11 cellular contexts compared by ENCODE assay signal in the genomic region with DNA sequence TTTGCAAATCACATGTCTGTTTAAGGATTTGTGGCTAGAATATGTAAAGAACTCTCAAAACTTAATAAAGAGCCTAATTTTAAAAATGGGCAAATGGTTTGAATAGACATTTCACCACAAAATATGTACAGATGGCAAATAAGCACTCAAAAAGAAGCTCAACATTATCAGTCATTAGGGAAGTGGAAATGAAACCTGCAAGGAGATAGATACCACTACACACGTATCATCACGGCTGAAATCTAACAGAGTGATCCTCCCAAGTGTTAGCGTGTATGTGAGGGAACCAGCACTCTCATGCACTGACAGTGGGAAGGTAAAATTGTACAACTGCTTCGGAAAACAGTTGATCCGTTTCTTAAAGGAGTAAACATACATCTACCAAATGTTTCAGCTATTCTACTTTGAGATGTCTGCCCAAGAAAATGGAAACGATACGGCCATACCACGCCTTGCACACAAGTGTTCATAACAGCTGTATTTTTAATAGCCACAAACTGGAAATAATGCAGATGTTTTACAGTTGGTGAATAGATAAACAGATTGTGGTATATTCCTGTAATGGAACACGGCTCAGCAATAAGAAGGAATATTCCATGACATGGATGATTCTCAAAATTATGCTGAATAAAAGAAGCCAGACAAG. TPM values are rescaled to one million over a fixed set of nuclear protein-coding genes. Genes with fewer than 3 reads are reported as not detected.
DNase-seq lines count a peak whose midpoint lies in the region; ATAC-seq and TF ChIP-seq lines count a peak whose summit lies in the region.
"Had no signal": no experiment of that assay in that cellular context is flagged by ENCODE, and none has a peak within 500 bp of the region (broad histone marks: within the 10 kb centered on the region; RNA-seq: fewer than 3 reads in every experiment).

No MANE protein-coding gene starts in this region.

- H3K27me3 ChIP-seq in Karpas-422 (ENCODE audit: low read length) (no peaks in the 10 kb centered on the region; the same call in 1 of the 2 replicates), right cardiac atrium (ENCODE audit: control insufficient read depth, insufficient read depth) (no peaks in the 10 kb centered on the region)

- no peaks in the 10 kb centered on the region for H3K9me3 Mint-ChIP-seq in activated CD4-positive, alpha-beta memory T cell treated with anti-CD3 and anti-CD28 coated beads for 36 hours
- H3K9me3 Mint-ChIP-seq: central memory CD8-positive, alpha-beta T cell had no signal

- CTCF ChIA-PET in activated CD4-positive, alpha-beta memory T cell treated with anti-CD3 and anti-CD28 coated beads for 36 hours (lab: Charles Lee) = no interaction called here

- ATAC-seq in GM19438 (IDR thresholded peaks at IDR 0.05; ENCODE audit: low read depth, unreplicated experiment) (peak; percentile 99), HG02885 (IDR thresholded peaks at IDR 0.05; ENCODE audit: poor library complexity, unreplicated experiment) (peak; percentile 100), esophagus mucosa (no peak), right cardiac atrium (no peak)

- DNase-seq in GM12864 (ENCODE audit: low read depth) (peak; percentile 68), Karpas-422 (peak; percentile 73), NCI-H82 treated with DMSO at 0.1 percent for 48 hours (lab: John Stamatoyannopoulos, UW; ENCODE audit: unreplicated experiment) (no peak), right cardiac atrium (no peak)
- no peak for DNase-seq in activated CD4-positive, alpha-beta memory T cell treated with anti-CD3 and anti-CD28 coated beads for 36 hours
- DNase-seq: activated T-cell treated with anti-CD3 and anti-CD28 coated beads for 4 hours, mesenchymal stem cell had no signal

- H3K4me1 ChIP-seq in Karpas-422 (ENCODE audit: low read length) (peaks cover 23% of the 10 kb centered on the region), right cardiac atrium (ENCODE audit: control insufficient read depth, insufficient read depth, low read length) (no peaks in the 10 kb centered on the region)

- WGBS in right cardiac atrium = 83% methylated on average over 9 of the region's 9 CpGs

- no peaks in the 10 kb centered on the region for H3K9me2 ChIP-seq in Karpas-422 (replicated peaks; ENCODE audit: insufficient read depth, low read length)

- H3K4me3 ChIP-seq in GM12864 (ENCODE audit: low read depth, low read length) = no peak overlapping the region; the same call in 1 of the 2 replicates
- H3K4me3 ChIP-seq in Karpas-422 (ENCODE audit: low read length) = peak overlapping the region; percentile 26; the same call in 1 of the 2 replicates
- H3K4me3 ChIP-seq in right cardiac atrium (ENCODE audit: low read length) = no peak overlapping the region

- POLR2A ChIA-PET in activated CD4-positive, alpha-beta memory T cell treated with anti-CD3 and anti-CD28 coated beads for 36 hours (lab: Charles Lee) = no interaction called here

- TF ChIP-seq CTCF in GM12864 (IDR thresholded peaks at IDR 0.05; ENCODE audit: low read depth, low read length, missing control alignments) = no peak

- H2AFZ ChIP-seq in Karpas-422 (ENCODE audit: low read length) = peak overlapping the region; percentile 66

- no peaks in the 10 kb centered on the region for H3K36me3 Mint-ChIP-seq in activated CD4-positive, alpha-beta memory T cell treated with anti-CD3 and anti-CD28 coated beads for 36 hours

- H3K27me3 Mint-ChIP-seq in activated CD4-positive, alpha-beta memory T cell treated with anti-CD3 and anti-CD28 coated beads for 36 hours = peaks cover 3% of the 10 kb centered on the region

- H3K4me3 Mint-ChIP-seq in activated CD4-positive, alpha-beta memory T cell treated with anti-CD3 and anti-CD28 coated beads for 36 hours = no peak overlapping the region
- H3K4me3 Mint-ChIP-seq: central memory CD8-positive, alpha-beta T cell had no signal

- intact Hi-C loops in activated CD4-positive, alpha-beta memory T cell treated with anti-CD3 and anti-CD28 coated beads for 36 hours (cut with micrococcal nuclease) = no loop called here
- intact Hi-C loops in right cardiac atrium (cut with DNase I) = no loop called here

- no peaks in the 10 kb centered on the region for H3K4me1 Mint-ChIP-seq in activated CD4-positive, alpha-beta memory T cell treated with anti-CD3 and anti-CD28 coated beads for 36 hours (ENCODE audit: low read depth)
- H3K4me1 Mint-ChIP-seq: central memory CD8-positive, alpha-beta T cell had no signal

- H3K9ac ChIP-seq in Karpas-422 (ENCODE audit: low read length) = peak overlapping the region; percentile 18; the same call in 1 of the 2 replicates

- peak overlapping the region; percentile 45 for H3K4me2 ChIP-seq in Karpas-422 (ENCODE audit: low read depth, low read length, poor library complexity, severe bottlenecking)

- no peaks in the 10 kb centered on the region for H3K36me3 ChIP-seq in Karpas-422 (ENCODE audit: insufficient read depth, low read length)

- H3K27ac ChIP-seq in Karpas-422 (ENCODE audit: low read length) (no peak overlapping the region), right cardiac atrium (ENCODE audit: low read length) (no peak overlapping the region)

- no peaks in the 10 kb centered on the region for H4K20me1 ChIP-seq in Karpas-422 (ENCODE audit: insufficient read depth, low read depth, low read length)

- H3K79me2 ChIP-seq in Karpas-422 (ENCODE audit: low read length) = no peaks in the 10 kb centered on the region

- H3K9me3 ChIP-seq in Karpas-422 (ENCODE audit: low read length) (no peaks in the 10 kb centered on the region), right cardiac atrium (ENCODE audit: control insufficient read depth, low read length) (no peaks in the 10 kb centered on the region)

- no peak overlapping the region for H3K27ac Mint-ChIP-seq in activated CD4-positive, alpha-beta memory T cell treated with anti-CD3 and anti-CD28 coated beads for 36 hours

RNA-seq across cellular contexts. Expression of a gene that starts 14.5 kb away (rescaled TPM):
- 90.6 and 100 TPM in 2 replicates for total RNA-seq in Karpas-422 (2014; rRNA removed; shearing (Covaris generic); ENCODE audit: low replicate concordance)
- 25.6 TPM for total RNA-seq in esophagus mucosa
- total RNA-seq in activated CD4-positive, alpha-beta memory T cell treated with anti-CD3 and anti-CD28 coated beads for 36 hours = 10 to 100 TPM; 53.1 to 53.4 TPM
- total RNA-seq in right cardiac atrium = 10 to 100 TPM; 34.9 to 43.9 (median 38.6) TPM
- 21.3 TPM for polyA plus RNA-seq in right cardiac atrium

Comparison
In these comparisons a context has a peak if more than half of its experiments do, and no peak if none do; other contexts are left out.
1. DNase-seq: peak in GM12864 (single experiment) and Karpas-422 (single experiment); none in activated CD4-positive, alpha-beta memory T cell treated with anti-CD3 and anti-CD28 coated beads for 36 hours (single experiment), NCI-H82 treated with DMSO at 0.1 percent for 48 hours (single experiment) and right cardiac atrium (0 of 3).
2. ATAC-seq: peak in GM19438 (single experiment) and HG02885 (single experiment); none in esophagus mucosa (single experiment) and right cardiac atrium (0 of 2).